29 cellular contexts compared by ENCODE assay signal in genomic region chr10:130606001-130606405, GRCh38.
"Had no signal": no experiment of that assay in that cellular context is flagged by ENCODE, and none has a peak within 500 bp of the region (broad histone marks: within the 10 kb centered on the region; RNA-seq: fewer than 3 reads in every experiment).

No MANE protein-coding gene starts in this region.

- H3K4me1 ChIP-seq: foreskin keratinocyte, heart left ventricle, left ventricle myocardium inferior, thyroid gland, upper lobe of right lung had no signal

- H3K36me3 ChIP-seq: heart left ventricle, left ventricle myocardium inferior, thyroid gland, upper lobe of right lung had no signal

- H3K4me3 ChIP-seq: heart left ventricle, left ventricle myocardium inferior, skin epidermis, thyroid gland, upper lobe of right lung had no signal

- H3K27me3 ChIP-seq: foreskin keratinocyte, thyroid gland, upper lobe of right lung had no signal

- H3K27ac ChIP-seq: foreskin keratinocyte, heart left ventricle, left ventricle myocardium inferior, skin epidermis, thyroid gland, upper lobe of right lung, VCaP had no signal

- H3K9me3 ChIP-seq: thyroid gland, upper lobe of right lung had no signal

- FAIRE-seq: TTC549 had no signal

- ATAC-seq: activated naive CD8-positive, alpha-beta T cell treated with anti-CD3 and anti-CD28 coated beads, Interleukin-2, amount 50 U/mL, for 24 hours; activated T-helper 17 cell treated with anti-CD3 and anti-CD28 coated beads, Interleukin-2, amount 50 U/mL, for 72 hours; esophagus mucosa; foreskin keratinocyte; heart left ventricle; natural killer cell; sciatic nerve; stimulated activated memory B cell treated with anti-CD40 and anti-IgM and Interleukin-4, amounts not matched to agents 10 μg/mL and 1 μg/mL and 100 μg/mL, for 72 hours; stimulated activated naive CD8-positive, alpha-beta T cell treated with anti-CD3 and anti-CD28 coated beads, Interleukin-15, amount 100 ng/mL, for 72 hours; upper lobe of right lung had no signal

- DNase-seq: activated CD4-positive, alpha-beta memory T cell treated with anti-CD3 and anti-CD28 coated beads, Interleukin-2, amount 10 ng/mL, durations not matched to agents 7 days and 5 days; activated CD4-positive, alpha-beta T cell treated with anti-CD3 and anti-CD28 coated beads for 4 hours; activated CD8-positive, alpha-beta memory T cell treated with anti-CD3 and anti-CD28 coated beads, Interleukin-2, amount 50 U/mL, for 48 hours; activated gamma-delta T cell treated with Interleukin-2 at 50 U/mL for 16 hours; activated naive CD8-positive, alpha-beta T cell treated with anti-CD3 and anti-CD28 coated beads, Interleukin-2, amount 50 U/mL, for 24 hours; activated T-cell treated with anti-CD3 and anti-CD28 coated beads, Interleukin-2, amount 50 U/mL, for 24 hours; amygdala; caudate nucleus; endodermal cell; foreskin keratinocyte; heart left ventricle; kidney glomerular epithelial cell; left ventricle myocardium inferior; mammary epithelial cell; midbrain; natural killer cell; stimulated activated CD4-positive, alpha-beta T cell treated with anti-CD3 and anti-CD28 coated beads, Interleukin-4, amount 100 ng/mL, for 24 hours; stimulated activated naive CD8-positive, alpha-beta T cell treated with anti-CD3 and anti-CD28 coated beads, Interleukin-15, amount 100 ng/mL, for 72 hours; substantia nigra; T-helper 9 cell; thyroid gland; upper lobe of right lung had no signal
